ENCODE assay signal across 8 cellular contexts in genomic region chr17:16215965-16216316, GRCh38. TPM values are rescaled to one million over a fixed set of nuclear protein-coding genes. Genes with fewer than 3 reads are reported as not detected.
A peak's percentile ranks its signal among the peaks of the same experiment; 100 is the strongest.
DNase-seq lines count a peak whose midpoint lies in the region; ATAC-seq and TF ChIP-seq lines count a peak whose summit lies in the region.

No MANE protein-coding gene starts in this region.

- H3K27ac ChIP-seq in esophagus (ENCODE audit: low read depth in 2 of 2, low read length in 1 of 2): peak overlapping the region; percentile 94 to 97
- H3K27ac ChIP-seq in muscle layer of colon (ENCODE audit: low read depth, low read length): peak overlapping the region; percentile 90
- H3K27ac ChIP-seq in aorta (ENCODE audit: low read depth in 1 of 2, low read length in 2 of 2): peak overlapping the region; percentile 40 to 82

- H3K4me1 Mint-ChIP-seq in Calu3 (ENCODE audit: low read depth, unreplicated experiment): no peaks in the 10 kb centered on the region
- H3K4me1 Mint-ChIP-seq in T-helper 2 cell treated with Interferon-gamma antibody and Interleukin-4, amounts not matched to agents 5 μg/mL and 100 μg/mL, for 36 hours (ENCODE audit: low read depth): peaks cover 31% of the 10 kb centered on the region

- BruUV-seq in Calu3 (replicated peaks; lab: Mats Ljungman, UMichigan): no TSS peak

- H3K9me3 ChIP-seq in esophagus (ENCODE audit: control insufficient read depth in 2 of 2, insufficient read depth in 1 of 2, low read depth in 1 of 2, low read length in 1 of 2): no peaks in the 10 kb centered on the region
- H3K9me3 ChIP-seq in muscle layer of colon (ENCODE audit: low read length): no peaks in the 10 kb centered on the region
- no peaks in the 10 kb centered on the region for H3K9me3 ChIP-seq in aorta (ENCODE audit: control insufficient read depth, low read length)

- H3K4me3 Mint-ChIP-seq in Calu3 (ENCODE audit: low read depth, unreplicated experiment): peak overlapping the region; percentile 95
- H3K4me3 Mint-ChIP-seq in T-helper 2 cell treated with Interferon-gamma antibody and Interleukin-4, amounts not matched to agents 5 μg/mL and 100 μg/mL, for 36 hours: peak overlapping the region; percentile 97

- H3K4me1 ChIP-seq in esophagus (ENCODE audit: control insufficient read depth in 2 of 2, insufficient read depth in 2 of 2, low read length in 1 of 2) (peaks cover 0 to 4% of the 10 kb centered on the region in 2 donors), muscle layer of colon (ENCODE audit: insufficient read depth, low read length) (peaks cover 18% of the 10 kb centered on the region), aorta (ENCODE audit: control insufficient read depth in 1 of 2, insufficient read depth in 2 of 2, low read length in 2 of 2) (peaks cover 0 to 5% of the 10 kb centered on the region in 2 donors)

- H3K9ac ChIP-seq in muscle layer of colon (ENCODE audit: low read length): peak overlapping the region; percentile 37

- WGBS in esophagus, 2 donors: 14 to 21% methylated on average over 22 of the region's 22 CpGs
- 14 to 19% methylated on average over 22 of the region's 22 CpGs for WGBS in aorta, 2 donors

- CTCF ChIA-PET in Calu3 (lab: Charles Lee): interaction anchor here (1.3 kb wide), 1 partner anchor 30 kb away, joined by 4 read pairs; no protein-coding TSS in a partner anchor

- H3K36me3 ChIP-seq in esophagus (ENCODE audit: control insufficient read depth in 2 of 2, insufficient read depth in 2 of 2, low read length in 1 of 2): no peaks in the 10 kb centered on the region
- H3K36me3 ChIP-seq in muscle layer of colon (ENCODE audit: insufficient read depth, low read length): no peaks in the 10 kb centered on the region
- H3K36me3 ChIP-seq in aorta (ENCODE audit: control insufficient read depth in 1 of 2, insufficient read depth in 2 of 2, low read length in 1 of 2): no peaks in the 10 kb centered on the region

- no peak for DNase-seq in Calu3
- DNase-seq in T-helper 2 cell treated with Interferon-gamma antibody and Interleukin-4, amounts not matched to agents 5 μg/mL and 100 μg/mL, for 36 hours (ENCODE audit: low spot score): no peak
- no peak for DNase-seq in aorta
- DNase-seq in sciatic nerve (ENCODE audit: low spot score): no peak

- H3K4me3 ChIP-seq in esophagus (ENCODE audit: low read depth in 1 of 2, low read length in 2 of 2) (peak overlapping the region; percentile 80 to 95), muscle layer of colon (ENCODE audit: low read depth in 1 of 2, low read length in 2 of 2) (peak overlapping the region; percentile 93 to 95), aorta (ENCODE audit: low read length in 2 of 2) (peak overlapping the region; percentile 31 to 83)

- no peaks in the 10 kb centered on the region for H3K27me3 ChIP-seq in esophagus (ENCODE audit: control insufficient read depth in 1 of 2, insufficient read depth in 2 of 2, low read length in 2 of 2)
- no peaks in the 10 kb centered on the region for H3K27me3 ChIP-seq in muscle layer of colon (ENCODE audit: control insufficient read depth in 1 of 2, insufficient read depth in 2 of 2, low read length in 2 of 2)
- no peaks in the 10 kb centered on the region for H3K27me3 ChIP-seq in aorta (ENCODE audit: control insufficient read depth in 1 of 2, insufficient read depth in 2 of 2, low read length in 1 of 2)

- H3K27ac Mint-ChIP-seq in Calu3 (ENCODE audit: unreplicated experiment): peak overlapping the region; percentile 83
- H3K27ac Mint-ChIP-seq in T-helper 2 cell treated with Interferon-gamma antibody and Interleukin-4, amounts not matched to agents 5 μg/mL and 100 μg/mL, for 36 hours: peak overlapping the region; percentile 79

- ATAC-seq in HG02763 (IDR thresholded peaks at IDR 0.05; ENCODE audit: unreplicated experiment) (peak; percentile 2), aorta (ENCODE audit: low FRiP score) (peak; percentile 23), sciatic nerve (no peak), HG02970 (IDR thresholded peaks at IDR 0.05; ENCODE audit: low FRiP score, unreplicated experiment) (no peak)

- TF ChIP-seq CTCF in Calu3 (IDR thresholded peaks at IDR 0.05; ENCODE audit: unreplicated experiment): no peak

- H3K27me3 Mint-ChIP-seq in Calu3 (ENCODE audit: unreplicated experiment): no peaks in the 10 kb centered on the region
- H3K27me3 Mint-ChIP-seq in T-helper 2 cell treated with Interferon-gamma antibody and Interleukin-4, amounts not matched to agents 5 μg/mL and 100 μg/mL, for 36 hours (ENCODE audit: low read depth): no peaks in the 10 kb centered on the region

- peaks cover 33% of the 10 kb centered on the region for H3K36me3 Mint-ChIP-seq in Calu3 (ENCODE audit: insufficient read depth, unreplicated experiment)
- H3K36me3 Mint-ChIP-seq in T-helper 2 cell treated with Interferon-gamma antibody and Interleukin-4, amounts not matched to agents 5 μg/mL and 100 μg/mL, for 36 hours (ENCODE audit: low read depth): peaks cover 4% of the 10 kb centered on the region

- intact Hi-C loops in Calu3 (cut with micrococcal nuclease; ENCODE audit: unreplicated experiment) (no loop called here), aorta (cut with DNase I) (loop anchor here (2.0 to 10.0 kb wide), 4 partner anchors 71 to 139 kb away; partner anchors contain the start of gene CENPV (in 2 of the 2)), sciatic nerve (cut with DNase I) (no loop called here)

- H3K9me3 Mint-ChIP-seq in Calu3 (ENCODE audit: low read depth, unreplicated experiment): no peaks in the 10 kb centered on the region
- no peaks in the 10 kb centered on the region for H3K9me3 Mint-ChIP-seq in T-helper 2 cell treated with Interferon-gamma antibody and Interleukin-4, amounts not matched to agents 5 μg/mL and 100 μg/mL, for 36 hours

RNA-seq across cellular contexts. Expression of gene NCOR1, which starts 0.6 kb away (rescaled TPM):
- 84.0 and 91.4 TPM in 2 replicates for total RNA-seq in Calu3 (2022)
- polyA plus RNA-seq in esophagus: 10 to 100 TPM; 31.5 to 41.3 TPM
- total RNA-seq in aorta: 100 to 1,000 TPM; 134 to 144 TPM
- polyA plus RNA-seq in aorta: 100 to 1,000 TPM; 147 to 323 TPM
- total RNA-seq in sciatic nerve: 131 TPM

RNA-seq across cellular contexts. Expression of gene PIGL, which starts 1.1 kb away (rescaled TPM):
- 16.0 and 17.9 TPM in 2 replicates for total RNA-seq in Calu3 (2022)
- 10 to 100 TPM; 13.3 to 21.5 TPM for polyA plus RNA-seq in esophagus
- 10 to 100 TPM; 53.3 to 53.4 TPM for total RNA-seq in aorta
- 10 to 100 TPM in 1 of 2 donors, not detected in 1; 36.1 TPM for polyA plus RNA-seq in aorta
- total RNA-seq in sciatic nerve: 54.7 TPM

Comparison
In these comparisons a context has a peak if more than half of its experiments do, and no peak if none do; other contexts are left out.
1. ATAC-seq: peak in HG02763 (single experiment) and aorta (single experiment); none in sciatic nerve (single experiment) and HG02970 (single experiment).
2. intact Hi-C loops: an anchor here in aorta (2.0 to 10.0 kb wide); none called in Calu3 and sciatic nerve.
3. Peak in every context shown above with its lines, with median percentiles within 50 percentile points of each other: H3K27ac ChIP-seq and H3K4me3 ChIP-seq.